In the genomic region with DNA sequence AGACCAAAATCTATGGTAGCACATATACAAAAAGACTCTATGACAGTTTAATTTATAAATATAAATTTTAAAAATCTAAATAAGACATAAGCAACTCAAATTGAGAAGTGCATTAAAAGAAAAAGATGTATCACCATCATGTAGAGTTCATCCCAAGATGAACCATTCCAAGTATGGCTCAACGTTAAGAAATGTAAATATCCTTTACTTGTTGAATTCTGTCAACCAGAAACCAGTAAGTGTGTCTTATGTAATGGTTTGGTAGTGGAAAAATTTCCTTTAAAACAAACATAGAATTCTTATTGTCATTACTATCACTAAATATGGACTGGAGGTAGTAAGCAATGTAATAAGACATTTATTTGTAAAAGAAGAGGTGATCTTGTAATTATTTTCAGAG, we compare ENCODE assay signal across 27 cellular contexts.
"Had no signal": no experiment of that assay in that cellular context is flagged by ENCODE, and none has a peak within 500 bp of the region (broad histone marks: within the 10 kb centered on the region; RNA-seq: fewer than 3 reads in every experiment).

No MANE protein-coding gene starts in this region.

- H2AFZ ChIP-seq: neural progenitor cell, parathyroid adenoma had no signal

- H3K9ac ChIP-seq: neural progenitor cell, parathyroid adenoma had no signal

- H3K79me2 ChIP-seq: parathyroid adenoma had no signal

- DNase-seq: natural killer cell; occipital lobe; ovary; posterior cingulate gyrus; psoas muscle; right cardiac atrium; right lobe of liver; sigmoid colon; small intestine; spleen; stimulated activated CD4-positive, alpha-beta T cell treated with anti-CD3 and anti-CD28 coated beads, Interleukin-12 subunit alpha, Interleukin-12 subunit beta, amount 100 ng/mL, for 4 hours; stimulated activated CD4-positive, alpha-beta T cell treated with anti-CD3 and anti-CD28 coated beads, Interleukin-1b, Interleukin-23, amount 100 ng/mL, for 48 hours; stimulated activated CD4-positive, alpha-beta T cell treated with anti-CD3 and anti-CD28 coated beads, Interleukin-4, amount 100 ng/mL, for 1 hour; stimulated activated CD4-positive, alpha-beta T cell treated with anti-CD3 and anti-CD28 coated beads, Interleukin-4, amount 100 ng/mL, for 4 hours; stimulated activated CD8-positive, alpha-beta memory T cell treated with anti-CD3 and anti-CD28 coated beads, Interleukin-4, amount 100 ng/mL, for 48 hours; stimulated activated naive CD4-positive, alpha-beta T cell; stimulated activated naive CD8-positive, alpha-beta T cell treated with anti-CD3 and anti-CD28 coated beads, Interleukin-15, amount 100 ng/mL, for 72 hours; stimulated activated naive CD8-positive, alpha-beta T cell treated with anti-CD3 and anti-CD28 coated beads, Interleukin-15, Interleukin-2, amounts not matched to agents 100 U/mL and 50 U/mL, for 24 hours; substantia nigra; testis; tibial artery; transverse colon; upper lobe of right lung; uterus had no signal

- H3K9me3 ChIP-seq: ovary, right lobe of liver, suprapubic skin, testis, uterus had no signal

- H3K36me3 ChIP-seq: neural progenitor cell, ovary, right lobe of liver, sigmoid colon, spleen, suprapubic skin, tibial artery, transverse colon, upper lobe of right lung, uterus had no signal

- H3K27me3 ChIP-seq: neural progenitor cell, right lobe of liver, sigmoid colon, spleen, suprapubic skin, testis, tibial artery, transverse colon, upper lobe of right lung, uterus had no signal

- H3K4me2 ChIP-seq: neural progenitor cell had no signal

- H3K4me3 ChIP-seq: neural progenitor cell, ovary, psoas muscle, right lobe of liver, sigmoid colon, spleen, suprapubic skin, testis, tibial artery, transverse colon, upper lobe of right lung, uterus had no signal

- H3K4me1 ChIP-seq: neural progenitor cell, parathyroid adenoma, psoas muscle, right lobe of liver, spleen, suprapubic skin, testis, tibial artery, transverse colon, upper lobe of right lung, uterus had no signal

- H3K27ac ChIP-seq: neural progenitor cell, ovary, parathyroid adenoma, psoas muscle, right lobe of liver, sigmoid colon, spleen, suprapubic skin, testis, tibial artery, transverse colon, upper lobe of right lung, uterus had no signal
